ENCODE assay signal across 22 cellular contexts in genomic region chr22:43008921-43009320, GRCh38. TPM values are rescaled to one million over a fixed set of nuclear protein-coding genes. Genes with fewer than 3 reads are reported as not detected.
DNase-seq lines count a peak whose midpoint lies in the region; ATAC-seq and TF ChIP-seq lines count a peak whose summit lies in the region.
"Had no signal": no experiment of that assay in that cellular context is flagged by ENCODE, and none has a peak within 500 bp of the region (broad histone marks: within the 10 kb centered on the region; RNA-seq: fewer than 3 reads in every experiment).

No MANE protein-coding gene starts in this region.

- TF ChIP-seq POLR2A in adrenal gland (IDR thresholded peaks at IDR 0.05) (no peak), suprapubic skin (IDR thresholded peaks at IDR 0.05) (no peak)

- no peaks in the 10 kb centered on the region for H3K9me3 ChIP-seq in HEK293 (ENCODE audit: control insufficient read depth, insufficient read depth, low read depth, low read length)
- no peaks in the 10 kb centered on the region for H3K9me3 ChIP-seq in adrenal gland (replicated peaks in 1 of 3)
- H3K9me3 ChIP-seq in lower lobe of right lung: no peaks in the 10 kb centered on the region
- H3K9me3 ChIP-seq in suprapubic skin: no peaks in the 10 kb centered on the region
- H3K9me3 ChIP-seq: testis had no signal

- no peak for TF ChIP-seq EP300 in suprapubic skin (IDR thresholded peaks at IDR 0.05)

- no peaks in the 10 kb centered on the region for H3K27me3 ChIP-seq in adrenal gland
- H3K27me3 ChIP-seq in lower lobe of right lung (ENCODE audit: low read depth): no peaks in the 10 kb centered on the region
- no peaks in the 10 kb centered on the region for H3K27me3 ChIP-seq in suprapubic skin
- H3K27me3 ChIP-seq: brain microvascular endothelial cell, testis had no signal

- POLR2A ChIA-PET in HEK293 (lab: Yijun Ruan, JAX): no interaction called here

- H3K36me3 ChIP-seq in HEK293 (ENCODE audit: control insufficient read depth in 2 of 2, insufficient read depth in 1 of 2, low read length in 2 of 2) (no peaks in the 10 kb centered on the region), adrenal gland (replicated peaks in 1 of 2) (no peaks in the 10 kb centered on the region), lower lobe of right lung (no peaks in the 10 kb centered on the region), suprapubic skin (no peaks in the 10 kb centered on the region)
- H3K36me3 ChIP-seq: brain microvascular endothelial cell had no signal

- ATAC-seq in lower lobe of right lung (no peak), GM18502 (IDR thresholded peaks at IDR 0.05; ENCODE audit: poor library complexity, unreplicated experiment) (no peak)
- ATAC-seq: activated CD8-positive, alpha-beta T cell treated with anti-CD3 and anti-CD28 coated beads for 36 hours; activated naive CD4-positive, alpha-beta T cell treated with anti-CD3 and anti-CD28 coated beads, Interleukin-2, amount 50 U/mL, for 72 hours had no signal

- WGBS in adrenal gland, 4 donors: 41 to 47% (median 45%) methylated on average over 4 of the region's 4 CpGs
- WGBS in suprapubic skin: 72% methylated on average over 4 of the region's 4 CpGs

- CTCF ChIA-PET in HEK293 (lab: Yijun Ruan, JAX): interaction anchor here (0.6 to 0.7 kb wide), 2 partner anchors 104 to 114 kb away, joined by 3 read pairs; no protein-coding TSS in a partner anchor

- no peak overlapping the region for H3K27ac ChIP-seq in HEK293 (ENCODE audit: extremely low read depth, low read depth, low read length)
- H3K27ac ChIP-seq in adrenal gland: peak overlapping the region; percentile 25 to 83 (median 45)
- H3K27ac ChIP-seq in lower lobe of right lung: peak overlapping the region; percentile 72
- peak overlapping the region; percentile 42 for H3K27ac ChIP-seq in suprapubic skin
- H3K27ac ChIP-seq: brain microvascular endothelial cell, epithelial cell of prostate, SK-N-MC, testis had no signal

- DNase-seq in adrenal gland (no peak), lower lobe of right lung (peak; percentile 19), suprapubic skin (ENCODE audit: low spot score in 2 of 2) (no peak), iPS-NIHi7 (ENCODE audit: extremely low spot score) (no peak), NCI-H446 (lab: John Stamatoyannopoulos, UW) (no peak), CD1c-positive myeloid dendritic cell (ENCODE audit: extremely low spot score) (no peak)
- DNase-seq: activated CD8-positive, alpha-beta T cell treated with anti-CD3 and anti-CD28 coated beads for 36 hours; activated T-cell treated with anti-CD3 and anti-CD28 coated beads, Interleukin-2, amount 50 U/mL, for 48 hours; brain microvascular endothelial cell; GOT3; kidney glomerular epithelial cell; NCI-H1436; NCI-H2171; NCI-H774; stimulated activated CD4-positive, alpha-beta T cell treated with anti-CD3 and anti-CD28 coated beads, Interleukin-15, amount 100 ng/mL, for 24 hours; T-helper 9 cell; testis had no signal

- H3K4me3 ChIP-seq in HEK293 (ENCODE audit: low read depth, low read length) (no peak overlapping the region), adrenal gland (no peak overlapping the region), lower lobe of right lung (no peak overlapping the region), suprapubic skin (no peak overlapping the region)
- H3K4me3 ChIP-seq: SK-N-MC, testis had no signal

- intact Hi-C loops in adrenal gland (cut with DNase I) (no loop called here), lower lobe of right lung (cut with DNase I) (no loop called here)

- TF ChIP-seq CTCF in HEK293 (tag by site-specific recombination; IDR thresholded peaks at IDR 0.05): no peak
- TF ChIP-seq CTCF in adrenal gland (IDR thresholded peaks at IDR 0.05): no peak
- TF ChIP-seq CTCF in lower lobe of right lung (IDR thresholded peaks at IDR 0.05): no peak
- no peak for TF ChIP-seq CTCF in suprapubic skin (IDR thresholded peaks at IDR 0.05)

- peaks cover 23% of the 10 kb centered on the region for H3K4me1 ChIP-seq in HEK293 (ENCODE audit: control insufficient read depth, insufficient read depth, low read length)
- H3K4me1 ChIP-seq in adrenal gland (replicated peaks in 1 of 2): peaks cover 52 to 87% of the 10 kb centered on the region in 2 donors
- H3K4me1 ChIP-seq in lower lobe of right lung: peaks cover 76% of the 10 kb centered on the region
- peaks cover 65% of the 10 kb centered on the region for H3K4me1 ChIP-seq in suprapubic skin

TF ChIP-seq in HEK293, 187 proteins besides CTCF, POLR2A, EP300 and RAD21:
- TF ChIP-seq PRDM6 (tag by site-specific recombination; IDR thresholded peaks at IDR 0.05) (0 out of 2 replicates have a peak, but pooled peaks have one; percentile 35), PRDM1 (tag by site-specific recombination; IDR thresholded peaks at IDR 0.05) (no peak), ZNF555 (tag by site-specific recombination; conservative IDR thresholded peaks at IDR 0.05) (no peak)

RNA-seq across cellular contexts. Expression of gene PACSIN2, which starts 6.0 kb away (rescaled TPM):
- 100 to 1,000 TPM in 6 of 8 donors, 10 to 100 TPM in 2; 77.9 to 186 (median 128) TPM for total RNA-seq in adrenal gland
- polyA plus RNA-seq in adrenal gland: 100 to 1,000 TPM in 1 of 3 donors, 10 to 100 TPM in 2; 29.8 to 152 (median 36.5) TPM
- total RNA-seq in lower lobe of right lung: 104 TPM
- total RNA-seq in suprapubic skin: 10 to 100 TPM; 38.9 to 74.8 (median 55.3) TPM
